8 cellular contexts compared by ENCODE assay signal in the genomic region with DNA sequence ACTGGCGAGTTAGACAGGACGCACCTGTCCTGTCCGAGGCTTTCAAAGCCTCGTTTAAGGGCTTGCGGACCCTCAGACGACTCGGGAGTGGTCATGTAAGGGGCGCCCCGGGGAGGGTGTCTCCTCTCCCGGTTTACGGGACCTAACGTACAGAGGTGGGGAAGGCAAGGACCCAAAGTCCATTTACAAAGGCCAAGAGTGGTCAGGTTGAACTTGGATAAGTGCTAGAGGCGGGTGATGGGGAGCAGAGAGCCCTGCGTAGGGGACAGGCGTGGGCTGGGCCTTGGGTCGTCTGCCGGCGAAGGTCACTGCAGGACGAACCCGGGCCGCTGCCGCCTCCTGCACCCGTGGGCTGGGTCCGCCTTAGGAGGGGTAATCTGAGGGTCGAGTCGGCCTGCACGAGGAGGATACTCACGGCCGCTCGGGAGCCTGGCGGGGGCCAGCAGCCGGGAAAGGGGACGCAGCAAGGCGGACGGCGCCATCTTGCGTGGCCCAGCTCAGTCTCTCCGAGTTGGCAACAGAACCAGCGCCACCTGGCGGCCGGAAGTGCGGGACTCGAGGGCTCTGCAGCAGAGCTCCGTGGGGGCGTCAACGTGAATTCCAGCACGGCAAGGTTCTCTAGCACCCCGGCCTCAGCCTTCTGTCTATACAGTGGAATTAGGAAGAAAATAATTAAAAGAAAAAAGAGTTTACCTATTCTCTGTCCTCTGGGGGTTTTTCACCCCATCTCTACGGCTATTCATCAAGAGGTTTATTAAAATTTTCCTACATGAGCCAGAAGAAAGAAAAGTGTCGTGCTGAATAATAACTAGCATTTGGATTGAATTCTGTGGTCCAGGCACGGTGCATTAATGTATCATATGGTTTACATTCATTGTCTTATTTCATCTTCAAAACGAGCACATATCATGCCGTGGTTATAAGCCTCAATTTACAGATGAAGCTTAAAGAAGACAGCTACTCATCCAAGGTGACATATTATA. TPM values are rescaled to one million over a fixed set of nuclear protein-coding genes. Genes with fewer than 3 reads are reported as not detected.
A peak's percentile ranks its signal among the peaks of the same experiment; 100 is the strongest.
DNase-seq lines count a peak whose midpoint lies in the region; FAIRE-seq and TF ChIP-seq lines count a peak whose summit lies in the region.

No MANE protein-coding gene starts in this region.

- H3K36me3 Mint-ChIP-seq in neural progenitor cell, result peaks cover 19% of the 10 kb centered on the region

- H3K4me2 ChIP-seq in neural progenitor cell, result peak overlapping the region; percentile 90

- peak; percentile 73 for TF ChIP-seq POLR2A in H54 (IDR thresholded peaks at IDR 0.05; ENCODE audit: low read depth, low read length)

- peak overlapping the region; percentile 87 for H3K4me3 ChIP-seq in fibroblast of villous mesenchyme (ENCODE audit: low read depth, low read length)
- H3K4me3 ChIP-seq in neural progenitor cell, result peak overlapping the region; percentile 72
- peak overlapping the region; percentile 79 to 97 for H3K4me3 ChIP-seq in stomach smooth muscle (ENCODE audit: low read length in 2 of 2)

- H3K27ac Mint-ChIP-seq in neural progenitor cell, result peak overlapping the region; percentile 97

- H4K20me1 ChIP-seq in neural progenitor cell (ENCODE audit: low read depth), result no peaks in the 10 kb centered on the region

- POLR2A ChIA-PET in RWPE1 (lab: Yijun Ruan, JAX; ENCODE audit: low non-redundant PET), result no interaction called here

- H3K36me3 ChIP-seq in neural progenitor cell, result peaks cover 6% of the 10 kb centered on the region
- H3K36me3 ChIP-seq in stomach smooth muscle (ENCODE audit: control insufficient read depth in 2 of 2, insufficient read depth in 2 of 2, low read length in 2 of 2), result peaks cover 3 to 7% of the 10 kb centered on the region in 2 donors

- H3K9me3 Mint-ChIP-seq in neural progenitor cell, result no peaks in the 10 kb centered on the region

- peaks cover 11% of the 10 kb centered on the region for H3K4me1 ChIP-seq in neural progenitor cell
- peaks cover 6% of the 10 kb centered on the region for H3K4me1 ChIP-seq in stomach smooth muscle (ENCODE audit: control insufficient read depth, insufficient read depth, low read length)

- H3K9me3 ChIP-seq in neural progenitor cell (ENCODE audit: low read depth), result no peaks in the 10 kb centered on the region
- H3K9me3 ChIP-seq in stomach smooth muscle (ENCODE audit: control insufficient read depth in 2 of 2, low read length in 2 of 2), result no peaks in the 10 kb centered on the region

- TF ChIP-seq CTCF in RWPE1 (conservative IDR thresholded peaks at IDR 0.05; ENCODE audit: low read depth) (peak; percentile 92), fibroblast of villous mesenchyme (IDR thresholded peaks at IDR 0.05; ENCODE audit: insufficient read depth, low read depth, low read length) (peak; percentile 94), neural progenitor cell (IDR thresholded peaks at IDR 0.05) (peak; percentile 99)

- FAIRE-seq in H54 (lab: Jason Lieb, UNC), result no peak

- H2AFZ ChIP-seq in neural progenitor cell (replicated peaks), result peak overlapping the region; percentile 93

- H3K4me3 Mint-ChIP-seq in neural progenitor cell, result peak overlapping the region; percentile 98

- peak; percentile 93 for DNase-seq in ELR (ENCODE audit: low read depth)
- peak; percentile 67 for DNase-seq in H54 (ENCODE audit: insufficient read length, low spot score)
- peak; percentile 96 for DNase-seq in LoVo (ENCODE audit: low spot score)
- DNase-seq in RWPE1 (ENCODE audit: low spot score), result peak; percentile 79
- DNase-seq in activated effector memory CD4-positive, alpha-beta T cell treated with Interleukin-2 at 50 U/mL for 16 hours, result peak; percentile 93
- peak; percentile 93 for DNase-seq in fibroblast of villous mesenchyme (ENCODE audit: low read depth)
- peak; percentile 97 for DNase-seq in neural progenitor cell (ENCODE audit: low spot score)

- CTCF ChIA-PET in RWPE1 (lab: Yijun Ruan, JAX), result interaction anchor here (0.6 to 1.1 kb wide), 4 partner anchors 12 to 197 kb away, joined by 4 to 6 read pairs (median 4); no protein-coding TSS in a partner anchor

- no peaks in the 10 kb centered on the region for H3K27me3 ChIP-seq in neural progenitor cell
- no peaks in the 10 kb centered on the region for H3K27me3 ChIP-seq in stomach smooth muscle (ENCODE audit: control insufficient read depth in 1 of 2, insufficient read depth in 2 of 2, low read length in 2 of 2)

- H3K79me2 ChIP-seq in neural progenitor cell (ENCODE audit: low read depth), result peaks cover 19% of the 10 kb centered on the region

- peaks cover 33% of the 10 kb centered on the region for H3K4me1 Mint-ChIP-seq in neural progenitor cell

- H3K27ac ChIP-seq in RWPE1 (peak overlapping the region; percentile 86), neural progenitor cell (no peak overlapping the region), stomach smooth muscle (ENCODE audit: low read length) (peak overlapping the region; percentile 80)

- H3F3A ChIP-seq in neural progenitor cell (ENCODE audit: low read depth), result peaks cover 6% of the 10 kb centered on the region

- peaks cover 2% of the 10 kb centered on the region for H3K27me3 Mint-ChIP-seq in neural progenitor cell (ENCODE audit: insufficient read depth, low read depth)

- H3K9ac ChIP-seq in neural progenitor cell (peak overlapping the region; percentile 63), stomach smooth muscle (ENCODE audit: low read length in 2 of 2) (peak overlapping the region; percentile 93 to 97)

RNA-seq across cellular contexts. Expression of a gene that starts 5.7 kb away (rescaled TPM):
- 37.0 and 66.5 TPM in 2 replicates for total RNA-seq in fibroblast of villous mesenchyme
- 47.2 and 69.0 TPM in 2 replicates for total RNA-seq in neural progenitor cell (ENCODE audit: low replicate concordance)

RNA-seq across cellular contexts. Expression of a gene that starts 6.7 kb away (rescaled TPM):
- total RNA-seq in fibroblast of villous mesenchyme, result 39.7 and 47.0 TPM in 2 replicates
- 27.0 and 40.6 TPM in 2 replicates for total RNA-seq in neural progenitor cell (ENCODE audit: low replicate concordance)

RNA-seq across cellular contexts. Expression of a gene that starts 15.6 kb away (rescaled TPM):
- 41.2 and 106 TPM in 2 replicates for total RNA-seq in fibroblast of villous mesenchyme
- total RNA-seq in neural progenitor cell (ENCODE audit: low replicate concordance), result 2.5 and 5.1 TPM in 2 replicates
